8 cellular contexts compared by ENCODE assay signal in the genomic region with DNA sequence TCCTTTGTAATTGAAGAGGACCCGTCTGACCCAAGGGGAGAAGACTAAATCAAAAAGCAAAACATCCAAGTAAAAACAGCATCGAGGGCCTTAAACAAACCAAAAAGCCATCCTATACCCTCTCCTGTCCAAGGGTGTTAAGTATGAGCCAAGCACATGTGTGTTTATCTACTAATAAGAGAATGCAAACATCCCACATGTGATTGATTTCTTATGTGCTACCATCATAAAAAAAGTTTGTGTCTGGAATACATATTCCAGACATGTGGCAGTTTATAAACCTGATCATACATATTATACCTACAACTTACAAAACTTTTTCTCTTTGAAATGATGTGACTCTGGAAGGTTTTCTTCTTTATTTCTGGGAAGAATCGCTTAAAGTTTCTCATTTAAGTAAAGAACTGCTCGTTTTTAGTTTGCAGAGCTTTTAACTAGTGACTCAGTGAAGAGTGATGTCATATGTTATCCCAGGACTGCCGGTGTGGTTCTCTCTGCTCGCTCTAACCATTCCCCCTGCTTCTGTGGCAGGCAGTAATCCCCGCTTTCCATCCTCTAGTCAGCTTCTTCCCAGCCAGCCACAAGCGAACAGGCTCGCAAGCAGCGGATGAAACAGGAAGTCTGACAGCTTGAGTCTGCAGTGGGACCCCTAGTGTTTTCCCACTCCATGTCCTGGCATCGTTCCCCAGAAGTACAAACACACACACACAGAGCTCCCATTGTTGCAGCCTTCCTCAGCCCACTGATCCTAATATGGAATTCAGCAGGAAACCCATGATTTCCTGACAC. TPM values are rescaled to one million over a fixed set of nuclear protein-coding genes. Genes with fewer than 3 reads are reported as not detected.
A peak's percentile ranks its signal among the peaks of the same experiment; 100 is the strongest.
DNase-seq lines count a peak whose midpoint lies in the region; ATAC-seq and TF ChIP-seq lines count a peak whose summit lies in the region.

No MANE protein-coding gene starts in this region.

- CTCF ChIA-PET in AG04449 (lab: Yijun Ruan, JAX) = interaction anchor here (0.8 to 1.4 kb wide), 6 partner anchors 29 to 1024 kb away, joined by 3 to 6 read pairs (median 3); no protein-coding TSS in a partner anchor

- POLR2A ChIA-PET in AG04449 (lab: Yijun Ruan, JAX) = interaction anchor here (0.9 to 1.7 kb wide), 4 partner anchors 12 to 81 kb away, joined by 3 to 5 read pairs (median 4); no protein-coding TSS in a partner anchor

- peak; percentile 47 for TF ChIP-seq CTCF in AG04449 (IDR thresholded peaks at IDR 0.05; ENCODE audit: insufficient read depth, low read length, missing control alignments)

- no peak for ATAC-seq in HG03439 (IDR thresholded peaks at IDR 0.05; ENCODE audit: unreplicated experiment)
- ATAC-seq in HG03045 (IDR thresholded peaks at IDR 0.05; ENCODE audit: unreplicated experiment) = no peak

- peak overlapping the region; percentile 61 for H3K4me3 ChIP-seq in AG04449 (ENCODE audit: low read depth, low read length)
- no peak overlapping the region for H3K4me3 ChIP-seq in Jurkat, Clone E6-1 (ENCODE audit: low read length)

- peak; percentile 69 for DNase-seq in AG04449 (ENCODE audit: low read depth, low spot score)
- peak; percentile 4 for DNase-seq in Jurkat, Clone E6-1 (ENCODE audit: low read depth, low spot score)
- peak; percentile 71 for DNase-seq in T1000 (lab: John Stamatoyannopoulos, UW)
- DNase-seq in globus pallidus (ENCODE audit: low spot score) = peak; percentile 80
- DNase-seq in nucleus accumbens (lab: John Stamatoyannopoulos, UW) = peak in 54 of 56 donors; percentile 7 to 83 (median 46)
- DNase-seq in NK-92 treated with Interleukin-12 subunit alpha and Interleukin-12 subunit beta, amount 100 ng/mL, for 24 hours (lab: John Stamatoyannopoulos, UW) = no peak

RNA-seq across cellular contexts. Expression of a gene that starts 0.4 kb away (rescaled TPM):
- polyA plus RNA-seq in Jurkat, Clone E6-1 (2012; ENCODE audit: insufficient read depth, insufficient read length) = not detected
